Comparison of ENCODE assay signal across 2 cellular contexts in genomic region chr15:28694006-28694751, GRCh38. TPM values are rescaled to one million over a fixed set of nuclear protein-coding genes. Genes with fewer than 3 reads are reported as not detected.
"Had no signal": no experiment of that assay in that cellular context is flagged by ENCODE, and none has a peak within 500 bp of the region (broad histone marks: within the 10 kb centered on the region; RNA-seq: fewer than 3 reads in every experiment).

No MANE protein-coding gene starts in this region.

RNA-seq across cellular contexts. Expression of gene GOLGA8M, which starts 18.0 kb away (rescaled TPM):
- total RNA-seq: SJCRH30 had no signal
- polyA plus RNA-seq: IgD-negative memory B cell had no signal
